ENCODE assay signal across 8 cellular contexts in genomic region chr16:68083861-68084503, GRCh38. TPM values are rescaled to one million over a fixed set of nuclear protein-coding genes. Genes with fewer than 3 reads are reported as not detected.
DNase-seq lines count a peak whose midpoint lies in the region; ATAC-seq, FAIRE-seq and TF ChIP-seq lines count a peak whose summit lies in the region.

No MANE protein-coding gene starts in this region.

- DNase-seq in AG04450 (ENCODE audit: low read depth, low spot score) (no peak), HFFc6 (peak; percentile 48), astrocyte (ENCODE audit: low read depth) (peak; percentile 23), kidney tubule cell (ENCODE audit: low spot score) (peak; percentile 18), HK-2 (ENCODE audit: unreplicated experiment) (no peak), omental fat pad (ENCODE audit: low spot score) (no peak)

- peak overlapping the region; percentile 98 for H3K4me2 ChIP-seq in astrocyte (ENCODE audit: low read length)

- H3K9ac ChIP-seq in astrocyte (ENCODE audit: low read length), result peak overlapping the region; percentile 92

- FAIRE-seq in astrocyte (lab: Jason Lieb, UNC), result no peak

- H3K36me3 ChIP-seq in astrocyte (ENCODE audit: insufficient read depth, low read length) (peaks cover 2% of the 10 kb centered on the region), thymus (ENCODE audit: control insufficient read depth, insufficient read depth) (no peaks in the 10 kb centered on the region)

- H3K4me3 Mint-ChIP-seq in HFFc6, result peak overlapping the region; percentile 83; the same call in 1 of the 2 replicates
- H3K4me3 Mint-ChIP-seq in astrocyte (ENCODE audit: unreplicated experiment), result peak overlapping the region; percentile 76

- H3K27me3 Mint-ChIP-seq in HFFc6 (ENCODE audit: insufficient read depth) (peaks cover 1% of the 10 kb centered on the region; the same call in 1 of the 2 replicates), astrocyte (ENCODE audit: low read depth, unreplicated experiment) (no peaks in the 10 kb centered on the region)

- no peaks in the 10 kb centered on the region for H3K27me3 ChIP-seq in AG04450 (ENCODE audit: control insufficient read depth, insufficient read depth, low read length)
- no peaks in the 10 kb centered on the region for H3K27me3 ChIP-seq in astrocyte (ENCODE audit: insufficient read depth, low read length)
- no peaks in the 10 kb centered on the region for H3K27me3 ChIP-seq in thymus (ENCODE audit: control insufficient read depth, insufficient read depth)

- H3K27ac ChIP-seq in AG04450 (ENCODE audit: low read depth, low read length) (peak overlapping the region; percentile 81), astrocyte (ENCODE audit: low read depth, low read length) (peak overlapping the region; percentile 87), thymus (ENCODE audit: low read depth) (peak overlapping the region; percentile 87)

- TF ChIP-seq CTCF in AG04450 (IDR thresholded peaks at IDR 0.05; ENCODE audit: low read depth, low read length) (no peak), HFFc6 (IDR thresholded peaks at IDR 0.05) (no peak; the same call in 1 of the 2 replicates), astrocyte (IDR thresholded peaks at IDR 0.05; ENCODE audit: insufficient read depth, low read depth, low read length) (no peak), omental fat pad (IDR thresholded peaks at IDR 0.05) (no peak)

- H3K9me3 Mint-ChIP-seq in HFFc6, result no peaks in the 10 kb centered on the region
- no peaks in the 10 kb centered on the region for H3K9me3 Mint-ChIP-seq in astrocyte (ENCODE audit: unreplicated experiment)

- H3K27ac Mint-ChIP-seq in HFFc6 (peak overlapping the region; percentile 84), astrocyte (ENCODE audit: unreplicated experiment) (peak overlapping the region; percentile 63)

- H3K79me2 ChIP-seq in astrocyte (ENCODE audit: insufficient read depth, low read length), result peaks cover 33% of the 10 kb centered on the region

- 67% methylated on average over 21 of the region's 21 CpGs for WGBS in thymus

- peaks cover 17% of the 10 kb centered on the region for H4K20me1 ChIP-seq in astrocyte (ENCODE audit: insufficient read depth, low read length)

- H3K4me1 ChIP-seq in astrocyte (ENCODE audit: insufficient read depth, low read length) (peaks cover 13% of the 10 kb centered on the region), thymus (ENCODE audit: control insufficient read depth, insufficient read depth, low read length) (peaks cover 43% of the 10 kb centered on the region)

- H3K4me3 ChIP-seq in AG04450 (ENCODE audit: low read depth, low read length) (peak overlapping the region; percentile 64), astrocyte (ENCODE audit: insufficient read depth, low read depth, low read length) (peak overlapping the region; percentile 69), thymus (ENCODE audit: low read length) (peak overlapping the region; percentile 64)

- CTCF ChIA-PET in AG04450 (lab: Charles Lee), result interaction anchor here (1.3 to 3.6 kb wide), 4 partner anchors 10 to 60 kb away, joined by 3 to 13 read pairs (median 8); no protein-coding TSS in a partner anchor

- H3K36me3 Mint-ChIP-seq in HFFc6 (ENCODE audit: low read depth), result no peaks in the 10 kb centered on the region
- peaks cover 2% of the 10 kb centered on the region for H3K36me3 Mint-ChIP-seq in astrocyte (ENCODE audit: low read depth, unreplicated experiment)

- H2AFZ ChIP-seq in astrocyte (ENCODE audit: low read depth, low read length), result peak overlapping the region; percentile 98

- no peaks in the 10 kb centered on the region for H3K9me3 ChIP-seq in AG04450 (ENCODE audit: control insufficient read depth, insufficient read depth, low read length)
- no peaks in the 10 kb centered on the region for H3K9me3 ChIP-seq in astrocyte (ENCODE audit: insufficient read depth, low read depth, low read length)
- no peaks in the 10 kb centered on the region for H3K9me3 ChIP-seq in thymus (ENCODE audit: control insufficient read depth)

- ATAC-seq in HG03521 (IDR thresholded peaks at IDR 0.05; ENCODE audit: unreplicated experiment) (no peak), omental fat pad (ENCODE audit: low FRiP score) (no peak)

- H3K4me1 Mint-ChIP-seq in HFFc6 (ENCODE audit: low read depth) (peaks cover 45% of the 10 kb centered on the region), astrocyte (ENCODE audit: low read depth, unreplicated experiment) (peaks cover 9% of the 10 kb centered on the region)

- POLR2A ChIA-PET in AG04450 (lab: Yijun Ruan, JAX), result interaction anchor here (0.6 to 3.5 kb wide), 4 partner anchors 10 to 554 kb away, joined by 3 to 13 read pairs (median 4); no protein-coding TSS in a partner anchor

RNA-seq across cellular contexts. Expression of gene NFATC3, which starts 1.2 kb away (rescaled TPM):
- 13.8 and 16.7 TPM in 2 replicates for polyA plus RNA-seq in AG04450 (2011; rRNA removed)
- 33.8 and 42.5 TPM in 2 replicates for polyA minus RNA-seq in AG04450 (2011; rRNA and poly(A)+ RNA removed)
- total RNA-seq in HFFc6 (2021; fragmentation: NEBNext Ultra II Directional; extraction: Animal tissue kit (Norgen Biotek cat#: 25700)), result 10 to 100 TPM; 17.2 to 20.7 (median 19.9) TPM
- total RNA-seq in astrocyte, result 32.4 and 34.0 TPM in 2 replicates
- 37.4 TPM for polyA plus RNA-seq in thymus
- 10 to 100 TPM; 39.5 to 54.5 (median 45.6) TPM for total RNA-seq in omental fat pad

Comparison
In these comparisons a context has a peak if more than half of its experiments do, and no peak if none do; other contexts are left out.
1. DNase-seq: peak in HFFc6 (single experiment), astrocyte (single experiment) and kidney tubule cell (single experiment); none in AG04450 (single experiment), HK-2 (single experiment) and omental fat pad (single experiment).
2. Peak in every context shown above with its lines, with median percentiles within 50 percentile points of each other: H3K27ac ChIP-seq and H3K4me3 ChIP-seq.